Comparison of ENCODE assay signal across 12 cellular contexts in genomic region chr19:23436944-23437343, GRCh38. TPM values are rescaled to one million over a fixed set of nuclear protein-coding genes. Genes with fewer than 3 reads are reported as not detected.
A peak's percentile ranks its signal among the peaks of the same experiment; 100 is the strongest.
DNase-seq lines count a peak whose midpoint lies in the region; ATAC-seq and TF ChIP-seq lines count a peak whose summit lies in the region.
"Had no signal": no experiment of that assay in that cellular context is flagged by ENCODE, and none has a peak within 500 bp of the region (broad histone marks: within the 10 kb centered on the region; RNA-seq: fewer than 3 reads in every experiment).

No MANE protein-coding gene starts in this region.

- H4K20me1 ChIP-seq in GM23338 (replicated peaks; ENCODE audit: insufficient read depth) = no peaks in the 10 kb centered on the region

- no peaks in the 10 kb centered on the region for H3K79me2 ChIP-seq in GM23338 (replicated peaks; ENCODE audit: insufficient read depth)

- H3K27ac Mint-ChIP-seq in GM23338 = no peak overlapping the region
- H3K27ac Mint-ChIP-seq: activated CD8-positive, alpha-beta memory T cell treated with anti-CD3 and anti-CD28 coated beads, Interleukin-2, amount 10 ng/mL, durations not matched to agents 7 days and 5 days; activated naive CD4-positive, alpha-beta T cell treated with anti-CD3 and anti-CD28 coated beads, Interleukin-2, amount 10 ng/mL, durations not matched to agents 7 days and 5 days had no signal

- peak; percentile 26 to 30; a peak in 3 of 4 replicates for TF ChIP-seq CTCF in GM23338 (conservative IDR thresholded peaks at IDR 0.05; ENCODE audit: low read depth in 2 of 2)

- peak; percentile 56; the same call in 2 of the 3 replicates for ATAC-seq in GM23338
- 0 out of 3 replicates have a peak, but pooled peaks have one; percentile 54 for ATAC-seq in SK-N-SH treated with all-trans-retinoic acid at 6 μM for 48 hours
- ATAC-seq in GM21529 (IDR thresholded peaks at IDR 0.05; ENCODE audit: unreplicated experiment) = no peak
- ATAC-seq: activated CD8-positive, alpha-beta memory T cell treated with anti-CD3 and anti-CD28 coated beads, Interleukin-2, amount 10 ng/mL, durations not matched to agents 7 days and 5 days; esophagus mucosa had no signal

- peaks cover 54% of the 10 kb centered on the region for H3K36me3 Mint-ChIP-seq in GM23338 (ENCODE audit: low read depth)
- H3K36me3 Mint-ChIP-seq: activated CD8-positive, alpha-beta memory T cell treated with anti-CD3 and anti-CD28 coated beads, Interleukin-2, amount 10 ng/mL, durations not matched to agents 7 days and 5 days had no signal

- H3K27me3 ChIP-seq in GM23338 (ENCODE audit: insufficient read depth) = no peaks in the 10 kb centered on the region
- H3K27me3 ChIP-seq: neutrophil had no signal

- H3K9me2 ChIP-seq in GM23338 (ENCODE audit: insufficient read depth) = peaks cover 3% of the 10 kb centered on the region

- no peaks in the 10 kb centered on the region for H3K4me1 Mint-ChIP-seq in GM23338
- H3K4me1 Mint-ChIP-seq: activated CD8-positive, alpha-beta memory T cell treated with anti-CD3 and anti-CD28 coated beads, Interleukin-2, amount 10 ng/mL, durations not matched to agents 7 days and 5 days; activated naive CD4-positive, alpha-beta T cell treated with anti-CD3 and anti-CD28 coated beads, Interleukin-2, amount 10 ng/mL, durations not matched to agents 7 days and 5 days had no signal

- no peaks in the 10 kb centered on the region for H3K4me1 ChIP-seq in GM23338 (ENCODE audit: insufficient read depth)

- H3K9me3 Mint-ChIP-seq in GM23338 = peaks cover 89% of the 10 kb centered on the region

- no peak overlapping the region for H3K4me2 ChIP-seq in GM23338

- H3K27ac ChIP-seq in GM23338 (ENCODE audit: low read depth) = no peak overlapping the region
- H3K27ac ChIP-seq: neutrophil, RWPE1 had no signal

- no peak overlapping the region for H3K4me3 ChIP-seq in GM23338

- DNase-seq in COLO668 (lab: John Stamatoyannopoulos, UW; ENCODE audit: unreplicated experiment) (peak; percentile 8), GM23338 (ENCODE audit: low spot score) (peak; percentile 63), iPS-NIHi7 (ENCODE audit: extremely low spot score) (peak; percentile 22), SW 1271 (lab: John Stamatoyannopoulos, UW) (no peak), dermis blood vessel endothelial cell (no peak)
- DNase-seq: activated CD8-positive, alpha-beta memory T cell treated with anti-CD3 and anti-CD28 coated beads, Interleukin-2, amount 10 ng/mL, durations not matched to agents 7 days and 5 days; activated naive CD4-positive, alpha-beta T cell treated with anti-CD3 and anti-CD28 coated beads, Interleukin-2, amount 10 ng/mL, durations not matched to agents 7 days and 5 days had no signal

- no peaks in the 10 kb centered on the region for H3F3A ChIP-seq in GM23338 (replicated peaks; ENCODE audit: low read depth)

- H3K27me3 Mint-ChIP-seq in GM23338 (ENCODE audit: insufficient read depth, low read depth, poor library complexity) = peaks cover 12% of the 10 kb centered on the region
- H3K27me3 Mint-ChIP-seq: activated CD8-positive, alpha-beta memory T cell treated with anti-CD3 and anti-CD28 coated beads, Interleukin-2, amount 10 ng/mL, durations not matched to agents 7 days and 5 days; activated naive CD4-positive, alpha-beta T cell treated with anti-CD3 and anti-CD28 coated beads, Interleukin-2, amount 10 ng/mL, durations not matched to agents 7 days and 5 days had no signal

- no peak overlapping the region for H2AFZ ChIP-seq in GM23338

- no peak overlapping the region for H3K4me3 Mint-ChIP-seq in GM23338
- H3K4me3 Mint-ChIP-seq: activated CD8-positive, alpha-beta memory T cell treated with anti-CD3 and anti-CD28 coated beads, Interleukin-2, amount 10 ng/mL, durations not matched to agents 7 days and 5 days; activated naive CD4-positive, alpha-beta T cell treated with anti-CD3 and anti-CD28 coated beads, Interleukin-2, amount 10 ng/mL, durations not matched to agents 7 days and 5 days had no signal

- H3K36me3 ChIP-seq in GM23338 (ENCODE audit: insufficient read depth) = peaks cover 8% of the 10 kb centered on the region
- H3K36me3 ChIP-seq: neutrophil had no signal

TF ChIP-seq in GM23338, 12 proteins besides CTCF, POLR2A, EP300 and RAD21 (continues in another document):
- TF ChIP-seq ZNF114 (CRISPR knock-in tag; IDR thresholded peaks at IDR 0.05) = no peak
- no peak for TF ChIP-seq ETS1 (IDR thresholded peaks at IDR 0.05)
- TF ChIP-seq ZNF331 (CRISPR knock-in tag; IDR thresholded peaks at IDR 0.05; ENCODE audit: low read depth) = no peak
- TF ChIP-seq POLR2AphosphoS5 (IDR thresholded peaks at IDR 0.05; ENCODE audit: low read depth) = no peak
- no peak for TF ChIP-seq EZH2phosphoT487 (IDR thresholded peaks at IDR 0.05; ENCODE audit: unreplicated experiment)
- no peak for TF ChIP-seq NANOG (IDR thresholded peaks at IDR 0.05; ENCODE audit: borderline replicate concordance)

TF ChIP-seq in SK-N-SH treated with all-trans-retinoic acid at 6 μM for 48 hours, 23 proteins besides CTCF, POLR2A, EP300 and RAD21:
- TF ChIP-seq ZC3H10 (CRISPR knock-in tag; IDR thresholded peaks at IDR 0.05) = no peak

RNA-seq across cellular contexts. Expression of gene ZNF91, which starts 41.7 kb away (rescaled TPM):
- total RNA-seq in GM23338 (2014; rRNA removed; shearing (Covaris generic)) = 45.1 and 51.6 TPM in 2 replicates
- polyA plus RNA-seq in GM23338 (2016; fragmentation: Nextera tagmentation; extraction: Ambion mirVana) = 17.4 and 23.5 TPM in 2 replicates
- 13.4 and 17.4 TPM in 2 replicates for total RNA-seq in dermis blood vessel endothelial cell

Comparison
In these comparisons a context has a peak if more than half of its experiments do, and no peak if none do; other contexts are left out.
1. DNase-seq: peak in COLO668 (single experiment), GM23338 (single experiment) and iPS-NIHi7 (single experiment); none in SW 1271 (0 of 2) and dermis blood vessel endothelial cell (single experiment).